8 cellular contexts compared by ENCODE assay signal in the genomic region with DNA sequence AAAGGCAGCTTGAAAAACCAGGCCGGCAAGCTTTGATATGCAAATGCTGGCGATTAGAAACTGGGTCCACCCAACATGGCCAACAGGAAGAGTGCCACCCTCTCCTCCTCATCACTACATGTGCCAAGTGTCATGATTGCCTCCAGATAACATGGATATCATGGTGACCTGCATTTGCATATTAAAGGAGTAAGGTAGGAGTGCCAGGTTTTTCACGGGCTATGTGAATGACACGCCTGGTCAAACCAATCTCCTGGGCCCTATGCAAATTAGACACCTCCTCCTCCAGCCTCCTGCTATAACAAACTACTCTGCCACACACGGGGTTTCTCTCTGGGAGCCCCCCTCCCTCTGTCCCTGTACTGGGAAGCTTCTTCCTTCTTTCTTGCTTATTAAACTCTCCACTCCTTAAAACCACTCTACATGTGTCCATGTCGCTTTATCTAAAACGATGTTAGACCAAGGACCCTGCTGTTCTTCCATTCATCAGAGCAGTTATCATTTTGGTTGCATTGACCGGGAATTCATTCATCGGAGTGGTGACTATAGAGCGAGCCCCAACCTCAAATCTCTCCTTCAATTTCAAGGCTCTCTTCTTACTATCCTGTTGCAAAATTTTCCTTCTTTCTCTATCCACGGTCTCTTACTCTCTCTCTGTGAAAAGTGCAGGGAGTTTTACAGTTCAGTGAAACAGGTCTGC. TPM values are rescaled to one million over a fixed set of nuclear protein-coding genes. Genes with fewer than 3 reads are reported as not detected.
DNase-seq lines count a peak whose midpoint lies in the region; ATAC-seq and TF ChIP-seq lines count a peak whose summit lies in the region.
"Had no signal": no experiment of that assay in that cellular context is flagged by ENCODE, and none has a peak within 500 bp of the region (broad histone marks: within the 10 kb centered on the region; RNA-seq: fewer than 3 reads in every experiment).

No MANE protein-coding gene starts in this region.

- H3K79me2 ChIP-seq in HCT116 (ENCODE audit: insufficient read depth, low read length) = no peaks in the 10 kb centered on the region

- no peak for TF ChIP-seq CTCF in HCT116 (IDR thresholded peaks at IDR 0.05 in 2 of 3, conservative IDR thresholded peaks at IDR 0.05 in 1 of 3; ENCODE audit: borderline replicate concordance in 1 of 3, insufficient read depth in 1 of 3, low read depth in 2 of 3, low read length in 2 of 3)
- no peak for TF ChIP-seq CTCF in RWPE2 (IDR thresholded peaks at IDR 0.05; ENCODE audit: poor library complexity, severe bottlenecking)
- TF ChIP-seq CTCF in heart left ventricle (IDR thresholded peaks at IDR 0.05) = no peak

- intact Hi-C loops in HCT116 (cut with micrococcal nuclease) = loop anchor here (1.0 to 5.0 kb wide), 7 partner anchors 50 to 766 kb away; a partner anchor contains a TSS
- intact Hi-C loops in heart left ventricle (cut with DNase I) = loop anchor here (1.0 to 10.0 kb wide), 6 partner anchors 173 to 493 kb away; no protein-coding TSS in a partner anchor
- intact Hi-C loops in sciatic nerve (cut with DNase I) = no loop called here

- TF ChIP-seq POLR2A in HCT116 (IDR thresholded peaks at IDR 0.05; ENCODE audit: borderline replicate concordance, extremely low read depth, insufficient read depth, insufficient read length) (no peak), heart left ventricle (IDR thresholded peaks at IDR 0.05) (no peak)

- H3K27ac ChIP-seq in HCT116 (ENCODE audit: low read depth, low read length) = no peak overlapping the region
- H3K27ac ChIP-seq in RWPE2 (ENCODE audit: poor library complexity, severe bottlenecking) = no peak overlapping the region
- no peak overlapping the region for H3K27ac ChIP-seq in heart left ventricle
- H3K27ac ChIP-seq: right lobe of liver had no signal

- H3K9me2 ChIP-seq in HCT116 (ENCODE audit: insufficient read depth) = no peaks in the 10 kb centered on the region

- H3K36me3 ChIP-seq in HCT116 (ENCODE audit: control insufficient read depth in 1 of 2, insufficient read depth in 2 of 2, low read length in 2 of 2) (no peaks in the 10 kb centered on the region), RWPE2 (ENCODE audit: low read depth) (no peaks in the 10 kb centered on the region), heart left ventricle (no peaks in the 10 kb centered on the region)
- H3K36me3 ChIP-seq: right lobe of liver had no signal

- no peak overlapping the region for H3K9ac ChIP-seq in HCT116 (ENCODE audit: low read length)

- H3K9me3 ChIP-seq in HCT116 (ENCODE audit: control insufficient read depth in 1 of 2, insufficient read depth in 1 of 2, low read depth in 1 of 2, low read length in 2 of 2) (no peaks in the 10 kb centered on the region), RWPE2 (ENCODE audit: severe bottlenecking) (no peaks in the 10 kb centered on the region), heart left ventricle (peaks cover 0 to under 1% (median 0%) of the 10 kb centered on the region in 12 donors)
- H3K9me3 ChIP-seq: right lobe of liver had no signal

- no peak for TF ChIP-seq RAD21 in HCT116 (IDR thresholded peaks at IDR 0.05; ENCODE audit: low read depth)

- POLR2A ChIA-PET in HCT116 (lab: Charles Lee) = interaction anchor here (0.6 kb wide), 1 partner anchor 695 kb away, joined by 3 read pairs; a partner anchor contains a TSS

- WGBS in heart left ventricle, 4 donors = 13 to 25% (median 17%) methylated on average over 11 of the region's 11 CpGs

- CTCF ChIA-PET in HCT116 (lab: Charles Lee) = interaction anchor here (0.9 to 1.7 kb wide), 6 partner anchors 19 to 497 kb away, joined by 3 to 11 read pairs (median 3); no protein-coding TSS in a partner anchor

- H3K4me3 ChIP-seq in HCT116 (replicated peaks in 1 of 2; ENCODE audit: low read depth in 1 of 2, low read length in 2 of 2) = no peak overlapping the region
- H3K4me3 ChIP-seq in RWPE2 (ENCODE audit: severe bottlenecking) = no peak overlapping the region
- peak overlapping the region in 1 of 12 donors; percentile 51 for H3K4me3 ChIP-seq in heart left ventricle
- H3K4me3 ChIP-seq: right lobe of liver had no signal

- H3K4me1 ChIP-seq in HCT116 (ENCODE audit: control insufficient read depth in 1 of 2, insufficient read depth in 2 of 2, low read length in 2 of 2) (peaks cover 0 to 7% of the 10 kb centered on the region in 2 experiments; a peak in 1 of 4 replicates), RWPE2 (ENCODE audit: insufficient read depth, poor library complexity, severe bottlenecking) (no peaks in the 10 kb centered on the region), heart left ventricle (peaks cover 0 to 14% (median 0%) of the 10 kb centered on the region in 12 donors)
- H3K4me1 ChIP-seq: right lobe of liver had no signal

- no peak for DNase-seq in HCT116 (ENCODE audit: low read depth, low spot score)
- DNase-seq in RWPE2 (ENCODE audit: low spot score) = no peak
- no peak for DNase-seq in heart left ventricle
- no peak for DNase-seq in sciatic nerve (ENCODE audit: low spot score)
- DNase-seq in NCI-H226 = no peak
- DNase-seq in hippocampal formation (lab: John Stamatoyannopoulos, UW) = no peak
- DNase-seq in GM03348 (ENCODE audit: low spot score) = no peak

- H2AFZ ChIP-seq in HCT116 (ENCODE audit: low read depth, low read length, poor library complexity, severe bottlenecking) = peak overlapping the region; percentile 88

- BruUV-seq in HCT116 (replicated peaks; lab: Mats Ljungman, UMichigan) = no TSS peak

- H3K4me2 ChIP-seq in HCT116 (ENCODE audit: low read length) = peak overlapping the region; percentile 49

- H4K20me1 ChIP-seq in HCT116 (ENCODE audit: insufficient read depth) = no peaks in the 10 kb centered on the region

- ATAC-seq in HCT116 (peak; percentile 37), RWPE2 (ENCODE audit: low read depth) (0 out of 3 replicates have a peak, but pooled peaks have one; percentile 12), heart left ventricle (peak in 3 of 4 donors; percentile 17 to 40 (median 19)), sciatic nerve (peak; percentile 9)

- H3K27me3 ChIP-seq in HCT116 (ENCODE audit: insufficient read depth, low read length) (no peaks in the 10 kb centered on the region), RWPE2 (ENCODE audit: insufficient read depth, poor library complexity, severe bottlenecking) (no peaks in the 10 kb centered on the region), heart left ventricle (peaks cover 0 to 33% (median 4%) of the 10 kb centered on the region in 9 donors)
- H3K27me3 ChIP-seq: right lobe of liver had no signal

- RAD21 ChIA-PET in HCT116 (lab: Charles Lee; ENCODE audit: low non-redundant PET in 1 of 2, low total read pairs in 2 of 2, uncharacterized antibody in 2 of 2, unreplicated experiment in 2 of 2) = no interaction called here

TF ChIP-seq in HCT116, 20 proteins besides CTCF, POLR2A, EP300 and RAD21 (continues in another document):
- TF ChIP-seq, protein P1, sequence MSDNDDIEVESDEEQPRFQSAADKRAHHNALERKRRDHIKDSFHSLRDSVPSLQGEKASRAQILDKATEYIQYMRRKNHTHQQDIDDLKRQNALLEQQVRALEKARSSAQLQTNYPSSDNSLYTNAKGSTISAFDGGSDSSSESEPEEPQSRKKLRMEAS (IDR thresholded peaks at IDR 0.05) = no peak
- TF ChIP-seq, protein P2, sequence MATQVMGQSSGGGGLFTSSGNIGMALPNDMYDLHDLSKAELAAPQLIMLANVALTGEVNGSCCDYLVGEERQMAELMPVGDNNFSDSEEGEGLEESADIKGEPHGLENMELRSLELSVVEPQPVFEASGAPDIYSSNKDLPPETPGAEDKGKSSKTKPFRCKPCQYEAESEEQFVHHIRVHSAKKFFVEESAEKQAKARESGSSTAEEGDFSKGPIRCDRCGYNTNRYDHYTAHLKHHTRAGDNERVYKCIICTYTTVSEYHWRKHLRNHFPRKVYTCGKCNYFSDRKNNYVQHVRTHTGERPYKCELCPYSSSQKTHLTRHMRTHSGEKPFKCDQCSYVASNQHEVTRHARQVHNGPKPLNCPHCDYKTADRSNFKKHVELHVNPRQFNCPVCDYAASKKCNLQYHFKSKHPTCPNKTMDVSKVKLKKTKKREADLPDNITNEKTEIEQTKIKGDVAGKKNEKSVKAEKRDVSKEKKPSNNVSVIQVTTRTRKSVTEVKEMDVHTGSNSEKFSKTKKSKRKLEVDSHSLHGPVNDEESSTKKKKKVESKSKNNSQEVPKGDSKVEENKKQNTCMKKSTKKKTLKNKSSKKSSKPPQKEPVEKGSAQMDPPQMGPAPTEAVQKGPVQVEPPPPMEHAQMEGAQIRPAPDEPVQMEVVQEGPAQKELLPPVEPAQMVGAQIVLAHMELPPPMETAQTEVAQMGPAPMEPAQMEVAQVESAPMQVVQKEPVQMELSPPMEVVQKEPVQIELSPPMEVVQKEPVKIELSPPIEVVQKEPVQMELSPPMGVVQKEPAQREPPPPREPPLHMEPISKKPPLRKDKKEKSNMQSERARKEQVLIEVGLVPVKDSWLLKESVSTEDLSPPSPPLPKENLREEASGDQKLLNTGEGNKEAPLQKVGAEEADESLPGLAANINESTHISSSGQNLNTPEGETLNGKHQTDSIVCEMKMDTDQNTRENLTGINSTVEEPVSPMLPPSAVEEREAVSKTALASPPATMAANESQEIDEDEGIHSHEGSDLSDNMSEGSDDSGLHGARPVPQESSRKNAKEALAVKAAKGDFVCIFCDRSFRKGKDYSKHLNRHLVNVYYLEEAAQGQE (IDR thresholded peaks at IDR 0.05; ENCODE audit: low read depth) = no peak
- TF ChIP-seq TCF7L2 (IDR thresholded peaks at IDR 0.05; ENCODE audit: borderline replicate concordance, extremely low read depth, insufficient read depth, insufficient read length) (no peak), SRF (IDR thresholded peaks at IDR 0.05; ENCODE audit: low read depth) (no peak)
- TF ChIP-seq, protein P3, sequence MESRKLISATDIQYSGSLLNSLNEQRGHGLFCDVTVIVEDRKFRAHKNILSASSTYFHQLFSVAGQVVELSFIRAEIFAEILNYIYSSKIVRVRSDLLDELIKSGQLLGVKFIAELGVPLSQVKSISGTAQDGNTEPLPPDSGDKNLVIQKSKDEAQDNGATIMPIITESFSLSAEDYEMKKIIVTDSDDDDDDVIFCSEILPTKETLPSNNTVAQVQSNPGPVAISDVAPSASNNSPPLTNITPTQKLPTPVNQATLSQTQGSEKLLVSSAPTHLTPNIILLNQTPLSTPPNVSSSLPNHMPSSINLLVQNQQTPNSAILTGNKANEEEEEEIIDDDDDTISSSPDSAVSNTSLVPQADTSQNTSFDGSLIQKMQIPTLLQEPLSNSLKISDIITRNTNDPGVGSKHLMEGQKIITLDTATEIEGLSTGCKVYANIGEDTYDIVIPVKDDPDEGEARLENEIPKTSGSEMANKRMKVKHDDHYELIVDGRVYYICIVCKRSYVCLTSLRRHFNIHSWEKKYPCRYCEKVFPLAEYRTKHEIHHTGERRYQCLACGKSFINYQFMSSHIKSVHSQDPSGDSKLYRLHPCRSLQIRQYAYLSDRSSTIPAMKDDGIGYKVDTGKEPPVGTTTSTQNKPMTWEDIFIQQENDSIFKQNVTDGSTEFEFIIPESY (IDR thresholded peaks at IDR 0.05; ENCODE audit: extremely low read depth, insufficient replicate concordance, low read length) = no peak

RNA-seq across cellular contexts. Expression of a gene that starts 27.5 kb away (rescaled TPM):
- total RNA-seq in HCT116 (2021; ENCODE audit: unreplicated experiment) (not detected), heart left ventricle (not detected), sciatic nerve (not detected)
- polyA plus RNA-seq in HCT116 (2012) = not detected in 2 replicates
- polyA plus RNA-seq in heart left ventricle = not detected
- total RNA-seq: right lobe of liver had no signal

RNA-seq across cellular contexts. Expression of a gene that starts 57.4 kb away (rescaled TPM):
- total RNA-seq in HCT116 (2021; ENCODE audit: unreplicated experiment) (not detected), heart left ventricle (not detected), sciatic nerve (1.3 TPM)
- polyA plus RNA-seq in HCT116 (2012) = not detected in 2 replicates
- under 1 TPM in 1 of 2 donors, not detected in 1; 0.30 TPM for polyA plus RNA-seq in heart left ventricle
- total RNA-seq: right lobe of liver had no signal
